16 cellular contexts compared by ENCODE assay signal in genomic region chr21:42097274-42097673, GRCh38. TPM values are rescaled to one million over a fixed set of nuclear protein-coding genes. Genes with fewer than 3 reads are reported as not detected.
DNase-seq lines count a peak whose midpoint lies in the region; ATAC-seq, FAIRE-seq and TF ChIP-seq lines count a peak whose summit lies in the region.
"Had no signal": no experiment of that assay in that cellular context is flagged by ENCODE, and none has a peak within 500 bp of the region (broad histone marks: within the 10 kb centered on the region; RNA-seq: fewer than 3 reads in every experiment).

No MANE protein-coding gene starts in this region.

- TF ChIP-seq RAD21 in A549 (conservative IDR thresholded peaks at IDR 0.05 in 1 of 2, IDR thresholded peaks at IDR 0.05 in 1 of 2) = no peak

- peak overlapping the region; percentile 99 for H3K27ac Mint-ChIP-seq in astrocyte (ENCODE audit: unreplicated experiment)

- H3K27me3 Mint-ChIP-seq in astrocyte (ENCODE audit: low read depth, unreplicated experiment) = no peaks in the 10 kb centered on the region

- POLR2A ChIA-PET in A549 (lab: Yijun Ruan, JAX) = interaction anchor here (0.6 to 1.0 kb wide), 2 partner anchors 11 to 290 kb away, joined by 3 read pairs; no protein-coding TSS in a partner anchor
- POLR2A ChIA-PET in HEK293 (lab: Yijun Ruan, JAX) = no interaction called here

- TF ChIP-seq CTCF in A549 (IDR thresholded peaks at IDR 0.05) (no peak), HEK293 (tag by site-specific recombination; IDR thresholded peaks at IDR 0.05) (no peak), astrocyte (IDR thresholded peaks at IDR 0.05; ENCODE audit: insufficient read depth, low read depth, low read length) (no peak)

- H3K79me2 ChIP-seq in astrocyte (ENCODE audit: insufficient read depth, low read length) = no peaks in the 10 kb centered on the region

- H3K9me3 Mint-ChIP-seq in astrocyte (ENCODE audit: unreplicated experiment) = peaks cover 9% of the 10 kb centered on the region

- H3K27ac ChIP-seq in A549 (peak overlapping the region; percentile 71 to 75), HEK293 (ENCODE audit: extremely low read depth, low read depth, low read length) (no peak overlapping the region), astrocyte (ENCODE audit: low read depth, low read length) (peak overlapping the region; percentile 94), mesodermal cell (ENCODE audit: low read depth, low read length, severe bottlenecking) (peak overlapping the region; percentile 90)

- H3K4me3 ChIP-seq in A549 (no peak overlapping the region), HEK293 (ENCODE audit: low read depth, low read length) (no peak overlapping the region), astrocyte (ENCODE audit: insufficient read depth, low read depth, low read length) (no peak overlapping the region), mesodermal cell (ENCODE audit: extremely low read depth, insufficient read depth, low read length, poor library complexity, severe bottlenecking) (no peak overlapping the region)
- H3K4me3 ChIP-seq: upper lobe of left lung had no signal

- peaks cover 3% of the 10 kb centered on the region for H3K27me3 ChIP-seq in astrocyte (ENCODE audit: insufficient read depth, low read length)
- H3K27me3 ChIP-seq: upper lobe of left lung had no signal

- peak in 1 of 2 experiments; percentile 41; a peak in 2 of 6 replicates for ATAC-seq in A549
- no peak for ATAC-seq in GM21786 (IDR thresholded peaks at IDR 0.05; ENCODE audit: unreplicated experiment)
- ATAC-seq in HG02938 (IDR thresholded peaks at IDR 0.05; ENCODE audit: unreplicated experiment) = no peak
- ATAC-seq in HG03520 (IDR thresholded peaks at IDR 0.05; ENCODE audit: unreplicated experiment) = no peak

- H3K4me2 ChIP-seq in A549 = peak overlapping the region; percentile 51
- H3K4me2 ChIP-seq in astrocyte (ENCODE audit: low read length) = peak overlapping the region; percentile 34

- DNase-seq in A549 (ENCODE audit: low read depth in 1 of 2, low spot score in 1 of 2) = no peak
- DNase-seq in astrocyte (ENCODE audit: low read depth) = no peak
- no peak for DNase-seq in stimulated activated naive CD4-positive, alpha-beta T cell treated with Interleukin-2 at 50 U/mL for 16 hours (lab: John Stamatoyannopoulos, UW)
- DNase-seq: activated naive CD4-positive, alpha-beta T cell; DND-41; mesendoderm; NCI-H1048; stimulated activated CD8-positive, alpha-beta memory T cell treated with anti-CD3 and anti-CD28 coated beads, Interleukin-4, amount 100 ng/mL, for 48 hours; T-helper 9 cell had no signal

- peaks cover 11% of the 10 kb centered on the region for H3K4me1 ChIP-seq in A549
- peaks cover 11% of the 10 kb centered on the region for H3K4me1 ChIP-seq in HEK293 (ENCODE audit: control insufficient read depth, insufficient read depth, low read length)
- peaks cover 28% of the 10 kb centered on the region for H3K4me1 ChIP-seq in astrocyte (ENCODE audit: insufficient read depth, low read length)
- peaks cover 22% of the 10 kb centered on the region for H3K4me1 ChIP-seq in mesodermal cell (ENCODE audit: control insufficient read depth, insufficient read depth, low read length, poor library complexity, severe bottlenecking)

- no peak for TF ChIP-seq EP300 in A549 (IDR thresholded peaks at IDR 0.05)

- H3K4me1 Mint-ChIP-seq in astrocyte (ENCODE audit: low read depth, unreplicated experiment) = peaks cover 16% of the 10 kb centered on the region
- H3K4me1 Mint-ChIP-seq: central memory CD8-positive, alpha-beta T cell had no signal

- H3K36me3 ChIP-seq in HEK293 (ENCODE audit: control insufficient read depth in 2 of 2, insufficient read depth in 1 of 2, low read length in 2 of 2) (no peaks in the 10 kb centered on the region), astrocyte (ENCODE audit: insufficient read depth, low read length) (no peaks in the 10 kb centered on the region), mesodermal cell (ENCODE audit: control insufficient read depth, insufficient read depth, low read length) (no peaks in the 10 kb centered on the region)
- H3K36me3 ChIP-seq: upper lobe of left lung had no signal

- H2AFZ ChIP-seq in astrocyte (ENCODE audit: low read depth, low read length) = peak overlapping the region; percentile 35

- H3K9me3 ChIP-seq in A549 = 0 out of 3 replicates have a peak, but pooled peaks cover 3% of the 10 kb centered on the region
- H3K9me3 ChIP-seq in HEK293 (ENCODE audit: control insufficient read depth, insufficient read depth, low read depth, low read length) = no peaks in the 10 kb centered on the region
- peaks cover 6% of the 10 kb centered on the region for H3K9me3 ChIP-seq in astrocyte (ENCODE audit: insufficient read depth, low read depth, low read length)
- H3K9me3 ChIP-seq in mesodermal cell (ENCODE audit: control insufficient read depth, low read length) = peaks cover 9% of the 10 kb centered on the region
- H3K9me3 ChIP-seq: upper lobe of left lung had no signal

- H3K4me3 Mint-ChIP-seq in astrocyte (ENCODE audit: unreplicated experiment) = no peak overlapping the region
- H3K4me3 Mint-ChIP-seq: central memory CD8-positive, alpha-beta T cell had no signal

- TF ChIP-seq POLR2A in A549 (IDR thresholded peaks at IDR 0.05; ENCODE audit: low read length) = no peak

- WGBS in A549 (ENCODE audit: missing lambda C conversion rate) = 91% methylated on average over 3 of the region's 3 CpGs
- WGBS in mesodermal cell (ENCODE audit: insufficient coverage in 2 of 2), 2 experiments = 90 to 97% methylated on average over 2 to 3 of the region's 3 CpGs

- no peaks in the 10 kb centered on the region for H4K20me1 ChIP-seq in astrocyte (ENCODE audit: insufficient read depth, low read length)

- peak overlapping the region; percentile 80 for H3K9ac ChIP-seq in astrocyte (ENCODE audit: low read length)

- CTCF ChIA-PET in A549 (lab: Yijun Ruan, JAX) = interaction anchor here (1.8 to 5.1 kb wide), 2 partner anchors 10 to 20 kb away, joined by 8 to 38 read pairs; no protein-coding TSS in a partner anchor
- CTCF ChIA-PET in HEK293 (lab: Yijun Ruan, JAX) = interaction anchor here (0.7 to 3.0 kb wide), 9 partner anchors 9 to 487 kb away, joined by 3 to 14 read pairs (median 4); no protein-coding TSS in a partner anchor

- FAIRE-seq in A549 (lab: Jason Lieb, UNC) = no peak
- FAIRE-seq in astrocyte (lab: Jason Lieb, UNC) = no peak

- peaks cover 5% of the 10 kb centered on the region for H3K36me3 Mint-ChIP-seq in astrocyte (ENCODE audit: low read depth, unreplicated experiment)

TF ChIP-seq in A549, 52 proteins besides CTCF, POLR2A, EP300 and RAD21:
- TF ChIP-seq FOSB (CRISPR knock-in tag; IDR thresholded peaks at IDR 0.05) = no peak
- no peak for TF ChIP-seq KDM5A (IDR thresholded peaks at IDR 0.05)
- TF ChIP-seq RARB (CRISPR knock-in tag; IDR thresholded peaks at IDR 0.05) = no peak
- no peak for TF ChIP-seq MAFK (IDR thresholded peaks at IDR 0.05; ENCODE audit: partially characterized antibody)
- TF ChIP-seq PHF8 (IDR thresholded peaks at IDR 0.05; ENCODE audit: borderline replicate concordance, low read depth) = no peak
- no peak for TF ChIP-seq MAZ (IDR thresholded peaks at IDR 0.05; ENCODE audit: borderline replicate concordance, low read depth, low read length)
- TF ChIP-seq GATA3 (IDR thresholded peaks at IDR 0.05; ENCODE audit: borderline replicate concordance) = no peak

TF ChIP-seq in HEK293, 187 proteins besides CTCF, POLR2A, EP300 and RAD21:
- no peak for TF ChIP-seq ZSCAN23 (tag by site-specific recombination; IDR thresholded peaks at IDR 0.05)
- TF ChIP-seq ZBTB17 (tag by site-specific recombination; IDR thresholded peaks at IDR 0.05) = no peak
- TF ChIP-seq KLF17 (tag by site-specific recombination; IDR thresholded peaks at IDR 0.05) = no peak
- no peak for TF ChIP-seq ZBTB21 (tag by site-specific recombination; IDR thresholded peaks at IDR 0.05)
- TF ChIP-seq PATZ1 (tag by site-specific recombination; IDR thresholded peaks at IDR 0.05) = 0 out of 2 replicates have a peak, but pooled peaks have one; percentile 1

RNA-seq across cellular contexts. Expression of gene UMODL1, which starts 26.2 kb away (rescaled TPM):
- polyA plus RNA-seq in A549 (2011; rRNA removed) (not detected in 2 replicates), A549 (2017; fragmentation: RNase III; extraction: RNeasy Plus Mini Kit Qiagen cat#74134 plus additional on column Dnase treatment) (not detected in 3 replicates)
- not detected in 2 replicates for polyA plus RNA-seq in A549 (2012; cell fraction: cytosol; rRNA removed)
- polyA plus RNA-seq in A549 (2012; cell fraction: nucleus; rRNA removed) = not detected in 2 replicates
- polyA minus RNA-seq in A549 (2011; rRNA and poly(A)+ RNA removed) = not detected in 2 replicates
- 0.10 TPM in 1 of 2 replicates, not detected in the other for total RNA-seq in astrocyte
- polyA plus RNA-seq in mesodermal cell (2013, experiment 1 of 2) = not detected
- polyA plus RNA-seq in mesodermal cell (2013, experiment 2 of 2) = not detected
